Comparison of ENCODE assay signal across 1 cellular context in the genomic region with DNA sequence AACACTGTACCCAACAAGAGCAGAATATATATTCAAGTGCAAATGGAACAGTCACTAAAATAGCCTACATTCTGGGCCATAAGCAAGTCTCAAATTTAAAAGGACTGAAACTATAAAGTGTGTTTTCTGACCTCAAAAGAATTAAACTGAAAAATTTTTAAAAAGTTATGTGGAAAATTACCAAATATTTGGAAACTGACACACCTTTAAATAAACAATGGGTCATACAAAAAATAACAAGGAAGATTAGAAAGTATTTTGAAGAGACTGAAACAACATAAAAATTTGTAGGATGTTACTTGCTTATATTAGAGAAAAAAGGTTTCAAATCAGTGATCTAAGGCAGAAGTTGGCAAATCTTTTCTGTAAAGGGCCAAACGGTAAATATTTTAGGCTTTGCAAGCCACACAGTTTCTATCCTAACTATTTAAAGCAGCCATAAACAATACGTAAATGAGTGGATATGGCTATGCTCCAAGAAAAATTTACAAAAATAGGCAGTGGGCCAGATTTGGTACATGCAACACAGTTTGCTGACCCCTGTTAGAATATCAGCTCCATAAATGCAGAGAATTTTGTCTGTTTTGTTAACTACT.
TF ChIP-seq lines count a peak whose summit lies in the region.

No MANE protein-coding gene starts in this region.

TF ChIP-seq in WTC11, 78 proteins besides CTCF, POLR2A, EP300 and RAD21 (continued from another document):
- TF ChIP-seq, protein P1, sequence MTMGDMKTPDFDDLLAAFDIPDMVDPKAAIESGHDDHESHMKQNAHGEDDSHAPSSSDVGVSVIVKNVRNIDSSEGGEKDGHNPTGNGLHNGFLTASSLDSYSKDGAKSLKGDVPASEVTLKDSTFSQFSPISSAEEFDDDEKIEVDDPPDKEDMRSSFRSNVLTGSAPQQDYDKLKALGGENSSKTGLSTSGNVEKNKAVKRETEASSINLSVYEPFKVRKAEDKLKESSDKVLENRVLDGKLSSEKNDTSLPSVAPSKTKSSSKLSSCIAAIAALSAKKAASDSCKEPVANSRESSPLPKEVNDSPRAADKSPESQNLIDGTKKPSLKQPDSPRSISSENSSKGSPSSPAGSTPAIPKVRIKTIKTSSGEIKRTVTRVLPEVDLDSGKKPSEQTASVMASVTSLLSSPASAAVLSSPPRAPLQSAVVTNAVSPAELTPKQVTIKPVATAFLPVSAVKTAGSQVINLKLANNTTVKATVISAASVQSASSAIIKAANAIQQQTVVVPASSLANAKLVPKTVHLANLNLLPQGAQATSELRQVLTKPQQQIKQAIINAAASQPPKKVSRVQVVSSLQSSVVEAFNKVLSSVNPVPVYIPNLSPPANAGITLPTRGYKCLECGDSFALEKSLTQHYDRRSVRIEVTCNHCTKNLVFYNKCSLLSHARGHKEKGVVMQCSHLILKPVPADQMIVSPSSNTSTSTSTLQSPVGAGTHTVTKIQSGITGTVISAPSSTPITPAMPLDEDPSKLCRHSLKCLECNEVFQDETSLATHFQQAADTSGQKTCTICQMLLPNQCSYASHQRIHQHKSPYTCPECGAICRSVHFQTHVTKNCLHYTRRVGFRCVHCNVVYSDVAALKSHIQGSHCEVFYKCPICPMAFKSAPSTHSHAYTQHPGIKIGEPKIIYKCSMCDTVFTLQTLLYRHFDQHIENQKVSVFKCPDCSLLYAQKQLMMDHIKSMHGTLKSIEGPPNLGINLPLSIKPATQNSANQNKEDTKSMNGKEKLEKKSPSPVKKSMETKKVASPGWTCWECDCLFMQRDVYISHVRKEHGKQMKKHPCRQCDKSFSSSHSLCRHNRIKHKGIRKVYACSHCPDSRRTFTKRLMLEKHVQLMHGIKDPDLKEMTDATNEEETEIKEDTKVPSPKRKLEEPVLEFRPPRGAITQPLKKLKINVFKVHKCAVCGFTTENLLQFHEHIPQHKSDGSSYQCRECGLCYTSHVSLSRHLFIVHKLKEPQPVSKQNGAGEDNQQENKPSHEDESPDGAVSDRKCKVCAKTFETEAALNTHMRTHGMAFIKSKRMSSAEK (CRISPR knock-in tag; IDR thresholded peaks at IDR 0.05; ENCODE audit: borderline replicate concordance), result no peak
- no peak for TF ChIP-seq ZNF219 (CRISPR knock-in tag; IDR thresholded peaks at IDR 0.05; ENCODE audit: borderline replicate concordance)
